Comparison of ENCODE assay signal across 8 cellular contexts in genomic region chr12:133080051-133080618, GRCh38. TPM values are rescaled to one million over a fixed set of nuclear protein-coding genes. Genes with fewer than 3 reads are reported as not detected.
DNase-seq lines count a peak whose midpoint lies in the region; ATAC-seq, FAIRE-seq and TF ChIP-seq lines count a peak whose summit lies in the region.

No MANE protein-coding gene starts in this region.

- peak; percentile 66 for ATAC-seq in GM18508 (IDR thresholded peaks at IDR 0.05; ENCODE audit: insufficient read depth, unreplicated experiment)
- ATAC-seq in HG02981 (IDR thresholded peaks at IDR 0.05; ENCODE audit: unreplicated experiment), result peak; percentile 67
- peak; percentile 95 to 98 for ATAC-seq in gastrocnemius medialis

- intact Hi-C loops in gastrocnemius medialis (cut with DNase I; ENCODE audit: low total_unique reads), result loop anchor here (1.0 to 2.0 kb wide), 8 partner anchors 43 to 393 kb away; partner anchors contain the start of genes CHFR, POLE, PXMP2 and ZNF10

- H3K36me3 ChIP-seq in brain microvascular endothelial cell (replicated peaks), result peaks cover 27% of the 10 kb centered on the region
- no peaks in the 10 kb centered on the region; the same call in 1 of the 2 replicates for H3K36me3 ChIP-seq in iPS DF 6.9 (ENCODE audit: control insufficient read depth, insufficient read depth, low read length)
- H3K36me3 ChIP-seq in gastrocnemius medialis, result peaks cover 18 to 39% of the 10 kb centered on the region in 2 donors

- in situ Hi-C loops in brain microvascular endothelial cell (cut with HindIII; ENCODE audit: low pct_ligation_motif_present, low sequenced_read_pairs) (no loop called here), gastrocnemius medialis (cut with MboI; ENCODE audit: low sequenced_read_pairs in 4 of 4) (loop anchor here in 2 of 4 donors (5.0 kb wide), 2 partner anchors 38 to 47 kb away; no protein-coding TSS in a partner anchor)

- no CpG with 5 or more reads among the region's 40 CpGs for WGBS in iPS DF 6.9 (ENCODE audit: insufficient coverage, insufficient read length)

- H3K4me3 ChIP-seq in brain microvascular endothelial cell (ENCODE audit: low read depth, low read length), result peak overlapping the region; percentile 92
- peak overlapping the region; percentile 62; the same call in 1 of the 2 replicates for H3K4me3 ChIP-seq in iPS DF 6.9 (ENCODE audit: low read length)
- H3K4me3 ChIP-seq in gastrocnemius medialis, result peak overlapping the region; percentile 88 to 94 (median 91)

- TF ChIP-seq CTCF in 22Rv1 (IDR thresholded peaks at IDR 0.05) (no peak), brain microvascular endothelial cell (IDR thresholded peaks at IDR 0.05; ENCODE audit: low read depth, low read length, missing control alignments) (peak; percentile 35), gastrocnemius medialis (IDR thresholded peaks at IDR 0.05 in 4 of 5, conservative IDR thresholded peaks at IDR 0.05 in 1 of 5) (peak in 1 of 5 experiments; percentile 15)

- H3K9me3 ChIP-seq in iPS DF 6.9 (ENCODE audit: control insufficient read depth, insufficient read depth, low read length) (peaks cover 1% of the 10 kb centered on the region; the same call in 1 of the 2 replicates), gastrocnemius medialis (peaks cover 2 to 73% (median 50%) of the 10 kb centered on the region in 3 donors)

- no peaks in the 10 kb centered on the region for H3K4me1 ChIP-seq in iPS DF 6.9 (ENCODE audit: control insufficient read depth, insufficient read depth, low read length)
- peaks cover 4 to 12% of the 10 kb centered on the region in 2 donors for H3K4me1 ChIP-seq in gastrocnemius medialis

- peak; percentile 99 for DNase-seq in NCI-H2081 treated with DMSO at 0.1 percent for 48 hours (lab: John Stamatoyannopoulos, UW)
- peak; percentile 99 for DNase-seq in brain microvascular endothelial cell
- peak; percentile 98 for DNase-seq in iPS DF 6.9 (ENCODE audit: low read depth, low spot score)
- peak; percentile 98 to 99 for DNase-seq in gastrocnemius medialis

- TF ChIP-seq POLR2A in gastrocnemius medialis (IDR thresholded peaks at IDR 0.05), result peak in 1 of 2 donors; percentile 61

- peak; percentile 97 for FAIRE-seq in TTC549 (lab: Jason Lieb, UNC)

- H3K27me3 ChIP-seq in brain microvascular endothelial cell (replicated peaks), result no peaks in the 10 kb centered on the region
- no peaks in the 10 kb centered on the region for H3K27me3 ChIP-seq in iPS DF 6.9 (ENCODE audit: control insufficient read depth, insufficient read depth, low read length)
- H3K27me3 ChIP-seq in gastrocnemius medialis, result no peaks in the 10 kb centered on the region

- H3K27ac ChIP-seq in 22Rv1, result peak overlapping the region; percentile 98
- H3K27ac ChIP-seq in brain microvascular endothelial cell, result peak overlapping the region; percentile 99
- H3K27ac ChIP-seq in iPS DF 6.9 (ENCODE audit: low read length), result no peak overlapping the region
- H3K27ac ChIP-seq in gastrocnemius medialis, result peak overlapping the region; percentile 95 to 98 (median 96)

RNA-seq across cellular contexts. Expression of gene ZNF140, which starts 0.6 kb away (rescaled TPM):
- 10 to 100 TPM in 2 of 4 donors, 1 to 10 TPM in 2; 5.4 to 14.5 (median 9.0) TPM for total RNA-seq in gastrocnemius medialis

RNA-seq across cellular contexts. Expression of gene ZNF84, which starts 42.8 kb away (rescaled TPM):
- total RNA-seq in gastrocnemius medialis, result 10 to 100 TPM in 2 of 4 donors, 1 to 10 TPM in 2; 5.3 to 20.9 (median 13.5) TPM

RNA-seq across cellular contexts. Expression of gene ZNF891, which starts 49.9 kb away (rescaled TPM):
- 1 to 10 TPM in 1 of 4 donors, under 1 TPM in 3; 0.19 to 1.5 (median 0.51) TPM for total RNA-seq in gastrocnemius medialis

RNA-seq across cellular contexts. Expression of gene ZNF10, which starts 50.3 kb away (rescaled TPM):
- 1 to 10 TPM; 3.0 to 8.3 (median 4.3) TPM for total RNA-seq in gastrocnemius medialis
